Comparison of ENCODE assay signal across 8 cellular contexts in the genomic region with DNA sequence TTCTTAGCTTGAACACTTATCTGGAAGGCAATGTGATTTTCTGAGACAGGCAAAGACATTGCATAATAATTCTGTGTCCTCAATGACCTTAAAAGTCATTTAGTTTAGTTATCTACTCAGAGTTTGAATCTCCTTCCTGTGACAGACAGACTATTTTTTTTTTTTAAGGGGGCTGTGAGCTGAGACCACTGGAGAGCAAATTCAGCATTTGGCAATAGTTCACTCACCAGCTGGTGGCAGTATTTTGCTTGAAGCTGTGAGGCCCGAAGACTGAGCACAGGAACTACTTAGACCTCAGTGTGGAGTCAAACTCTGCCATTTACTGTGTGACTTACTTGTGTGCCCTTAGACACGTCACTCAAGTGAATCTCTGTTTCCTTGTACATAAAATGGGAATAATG. TPM values are rescaled to one million over a fixed set of nuclear protein-coding genes. Genes with fewer than 3 reads are reported as not detected.
DNase-seq lines count a peak whose midpoint lies in the region; ATAC-seq and TF ChIP-seq lines count a peak whose summit lies in the region.

No MANE protein-coding gene starts in this region.

- TF ChIP-seq CTCF in PC-9 (conservative IDR thresholded peaks at IDR 0.05) = peak; percentile 43; the same call in 1 of the 2 replicates
- peak in 4 of 6 experiments; percentile 7 to 45 (median 22) for TF ChIP-seq CTCF in esophagus squamous epithelium (IDR thresholded peaks at IDR 0.05)

- no peak overlapping the region for H3K27ac ChIP-seq in PC-9
- H3K27ac ChIP-seq in esophagus squamous epithelium = no peak overlapping the region

- no peak overlapping the region for H3K4me2 ChIP-seq in PC-9

- CTCF ChIA-PET in PC-9 (lab: Charles Lee) = interaction anchor here (0.6 to 0.8 kb wide), 2 partner anchors 105 to 242 kb away, joined by 3 read pairs; no protein-coding TSS in a partner anchor

- H3K36me3 Mint-ChIP-seq in activated T-cell treated with anti-CD3 and anti-CD28 coated beads, Interleukin-2, amount 50 U/mL, for 72 hours (ENCODE audit: insufficient read depth in 2 of 2) = no peaks in the 10 kb centered on the region
- H3K36me3 Mint-ChIP-seq in effector memory CD8-positive, alpha-beta T cell (ENCODE audit: insufficient read depth) = no peaks in the 10 kb centered on the region

- H3F3A ChIP-seq in PC-9 (ENCODE audit: insufficient read depth, low read depth) = no peaks in the 10 kb centered on the region

- ATAC-seq in activated T-cell treated with anti-CD3 and anti-CD28 coated beads, Interleukin-2, amount 50 U/mL, for 72 hours (replicated peaks in 1 of 2) = peak in 1 of 2 donors; percentile 44
- no peak for ATAC-seq in effector memory CD8-positive, alpha-beta T cell (replicated peaks)
- ATAC-seq in GM18502 (IDR thresholded peaks at IDR 0.05; ENCODE audit: poor library complexity, unreplicated experiment) = no peak

- WGBS in esophagus squamous epithelium, 2 donors = 0% methylated on average over 2 of the region's 2 CpGs; no CpG with 5 or more reads in 1 of the 2 donors

- no peaks in the 10 kb centered on the region for H3K9me2 ChIP-seq in PC-9 (ENCODE audit: insufficient read depth)

- peaks cover 6% of the 10 kb centered on the region; the same call in 1 of the 2 replicates for H3K4me1 ChIP-seq in PC-9 (replicated peaks; ENCODE audit: insufficient read depth)
- H3K4me1 ChIP-seq in esophagus squamous epithelium = no peaks in the 10 kb centered on the region

- no peak overlapping the region for H2AFZ ChIP-seq in PC-9

- no peaks in the 10 kb centered on the region for H4K20me1 ChIP-seq in PC-9 (ENCODE audit: insufficient read depth)

- no TSS peak for BruUV-seq in PC-9 (replicated peaks; lab: Mats Ljungman, UMichigan)

- no peaks in the 10 kb centered on the region for H3K9me3 ChIP-seq in PC-9 (ENCODE audit: insufficient read depth, low read depth)
- no peaks in the 10 kb centered on the region for H3K9me3 ChIP-seq in esophagus squamous epithelium

- H3K79me2 ChIP-seq in PC-9 (ENCODE audit: low read depth) = no peaks in the 10 kb centered on the region

- H3K27me3 Mint-ChIP-seq in activated T-cell treated with anti-CD3 and anti-CD28 coated beads, Interleukin-2, amount 50 U/mL, for 72 hours (ENCODE audit: low read depth) = peaks cover 20% of the 10 kb centered on the region
- H3K27me3 Mint-ChIP-seq in effector memory CD8-positive, alpha-beta T cell = peaks cover 44 to 72% of the 10 kb centered on the region in 2 donors

- H3K4me3 Mint-ChIP-seq in activated T-cell treated with anti-CD3 and anti-CD28 coated beads, Interleukin-2, amount 50 U/mL, for 72 hours = no peak overlapping the region
- H3K4me3 Mint-ChIP-seq in effector memory CD8-positive, alpha-beta T cell = no peak overlapping the region

- POLR2A ChIA-PET in PC-9 (lab: Charles Lee; ENCODE audit: unreplicated experiment) = interaction anchor here (0.7 kb wide), 1 partner anchor 67 kb away, joined by 6 read pairs; no protein-coding TSS in a partner anchor

- no peaks in the 10 kb centered on the region for H3K36me3 ChIP-seq in PC-9 (ENCODE audit: low read depth)
- no peaks in the 10 kb centered on the region for H3K36me3 ChIP-seq in esophagus squamous epithelium

- intact Hi-C loops in PC-9 (cut with micrococcal nuclease; ENCODE audit: unreplicated experiment) = loop anchor here (2.0 kb wide), 1 partner anchor 109 kb away; no protein-coding TSS in a partner anchor
- intact Hi-C loops in esophagus squamous epithelium (cut with DNase I) = no loop called here

- DNase-seq in activated T-cell treated with anti-CD3 and anti-CD28 coated beads, Interleukin-2, amount 50 U/mL, for 72 hours = peak; percentile 5 to 8
- no peak for DNase-seq in activated T-cell treated with anti-CD3 and anti-CD28 coated beads, Interleukin-2, amount 50 U/mL, for 1 hour
- DNase-seq in HT-29 (ENCODE audit: low spot score) (peak; percentile 14), PC-9 (no peak), esophagus squamous epithelium (lab: John Stamatoyannopoulos, UW) (no peak), pons (ENCODE audit: low spot score) (peak; percentile 81)
- no peak for DNase-seq in effector memory CD8-positive, alpha-beta T cell

- H3K27ac Mint-ChIP-seq in activated T-cell treated with anti-CD3 and anti-CD28 coated beads, Interleukin-2, amount 50 U/mL, for 72 hours = no peak overlapping the region
- H3K27ac Mint-ChIP-seq in effector memory CD8-positive, alpha-beta T cell = no peak overlapping the region

- H3K27me3 ChIP-seq in PC-9 (ENCODE audit: insufficient read depth, low read depth) (no peaks in the 10 kb centered on the region), esophagus squamous epithelium (peaks cover 0 to under 1% (median 0%) of the 10 kb centered on the region in 4 donors)

- no peaks in the 10 kb centered on the region for H3K9me3 Mint-ChIP-seq in activated T-cell treated with anti-CD3 and anti-CD28 coated beads, Interleukin-2, amount 50 U/mL, for 72 hours
- no peaks in the 10 kb centered on the region for H3K9me3 Mint-ChIP-seq in effector memory CD8-positive, alpha-beta T cell

- H3K4me3 ChIP-seq in PC-9 (no peak overlapping the region), esophagus squamous epithelium (no peak overlapping the region)

- no peaks in the 10 kb centered on the region for H3K4me1 Mint-ChIP-seq in activated T-cell treated with anti-CD3 and anti-CD28 coated beads, Interleukin-2, amount 50 U/mL, for 72 hours (ENCODE audit: low read depth)
- no peaks in the 10 kb centered on the region for H3K4me1 Mint-ChIP-seq in effector memory CD8-positive, alpha-beta T cell (ENCODE audit: low read depth in 2 of 2)

- no peak for TF ChIP-seq POLR2A in esophagus squamous epithelium (IDR thresholded peaks at IDR 0.05)

RNA-seq across cellular contexts. Expression of a gene that starts 22.9 kb away (rescaled TPM):
- total RNA-seq in activated T-cell treated with anti-CD3 and anti-CD28 coated beads, Interleukin-2, amount 50 U/mL, for 72 hours = not detected
- not detected in 2 replicates for total RNA-seq in HT-29 (2014; rRNA removed; shearing (Covaris generic))
- total RNA-seq in PC-9 (2021) (1.3 and 1.4 TPM in 2 replicates), esophagus squamous epithelium (10 to 100 TPM in 3 of 4 donors, 1 to 10 TPM in 1; 6.6 to 50.4 (median 24.1) TPM)

RNA-seq across cellular contexts. Expression of a gene that starts 28.4 kb away (rescaled TPM):
- 10 to 100 TPM; 21.0 to 23.7 TPM for total RNA-seq in activated T-cell treated with anti-CD3 and anti-CD28 coated beads, Interleukin-2, amount 50 U/mL, for 72 hours
- total RNA-seq in HT-29 (2014; rRNA removed; shearing (Covaris generic)) = 24.5 and 39.6 TPM in 2 replicates
- total RNA-seq in PC-9 (2021) (111 and 117 TPM in 2 replicates), esophagus squamous epithelium (100 to 1,000 TPM; 122 to 302 (median 172) TPM)

Comparison
In these comparisons a context has a peak if more than half of its experiments do, and no peak if none do; other contexts are left out.
1. DNase-seq: peak in activated T-cell treated with anti-CD3 and anti-CD28 coated beads, Interleukin-2, amount 50 U/mL, for 72 hours (2 of 2), HT-29 (single experiment) and pons (single experiment); none in activated T-cell treated with anti-CD3 and anti-CD28 coated beads, Interleukin-2, amount 50 U/mL, for 1 hour (single experiment), PC-9 (0 of 2), esophagus squamous epithelium (single experiment) and effector memory CD8-positive, alpha-beta T cell (0 of 3).